ENCODE assay signal across 18 cellular contexts in the genomic region with DNA sequence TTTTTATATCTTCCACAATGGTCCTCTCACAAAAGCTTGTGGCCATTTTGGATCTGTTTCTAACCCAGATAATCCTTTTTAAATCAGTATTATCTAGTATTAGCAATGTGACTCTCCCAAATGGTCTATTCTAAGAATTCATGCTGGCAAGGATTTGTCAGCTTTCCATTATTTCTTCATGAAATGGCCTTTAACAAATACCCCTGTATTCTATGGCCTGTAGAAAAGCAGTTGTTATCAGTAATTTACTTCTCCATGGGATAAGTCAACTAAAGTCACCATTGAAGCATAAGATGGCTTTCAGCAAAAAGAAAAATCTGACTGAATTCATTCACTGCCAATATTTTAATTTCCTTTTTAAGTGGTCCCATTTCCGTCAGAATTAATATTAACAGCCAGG.
DNase-seq lines count a peak whose midpoint lies in the region; FAIRE-seq and TF ChIP-seq lines count a peak whose summit lies in the region.
"Had no signal": no experiment of that assay in that cellular context is flagged by ENCODE, and none has a peak within 500 bp of the region (broad histone marks: within the 10 kb centered on the region; RNA-seq: fewer than 3 reads in every experiment).

No MANE protein-coding gene starts in this region.

- no peak overlapping the region for H3K4me3 ChIP-seq in neural cell (ENCODE audit: low read length)
- H3K4me3 ChIP-seq: BLaER1 treated with 17β-estradiol and CSF1 and Interleukin-3, amounts not matched to agents 10 nM and 100 nM; GM23338 had no signal

- no peaks in the 10 kb centered on the region for H3F3A ChIP-seq in neural cell (ENCODE audit: insufficient read depth, low read length, poor library complexity, severe bottlenecking)

- no peak for TF ChIP-seq RAD21 in neural cell (conservative IDR thresholded peaks at IDR 0.05)

- H4K20me1 ChIP-seq in neural cell (ENCODE audit: insufficient read depth): no peaks in the 10 kb centered on the region
- H4K20me1 ChIP-seq: BLaER1 treated with 17β-estradiol and CSF1 and Interleukin-3, amounts not matched to agents 10 nM and 100 nM had no signal

- H3K9me3 ChIP-seq in neural cell (ENCODE audit: low read length): no peaks in the 10 kb centered on the region
- H3K9me3 ChIP-seq: BE2C; BLaER1 treated with 17β-estradiol and CSF1 and Interleukin-3, amounts not matched to agents 10 nM and 100 nM had no signal

- peak; percentile 62 for TF ChIP-seq EP300 in neural cell (conservative IDR thresholded peaks at IDR 0.05; ENCODE audit: poor library complexity, severe bottlenecking)

- peak; percentile 70 for FAIRE-seq in D721Med (lab: Jason Lieb, UNC)
- FAIRE-seq: GM12891, GM18507 had no signal

- no peak overlapping the region for H3K27ac ChIP-seq in neural cell (ENCODE audit: low read length)
- H3K27ac ChIP-seq: BLaER1 treated with 17β-estradiol and CSF1 and Interleukin-3, amounts not matched to agents 10 nM and 100 nM had no signal

- H3K4me2 ChIP-seq in neural cell (ENCODE audit: low read length): no peak overlapping the region
- H3K4me2 ChIP-seq: BLaER1 treated with 17β-estradiol and CSF1 and Interleukin-3, amounts not matched to agents 10 nM and 100 nM; GM23338 had no signal

- no peaks in the 10 kb centered on the region for H3K9me2 ChIP-seq in neural cell (ENCODE audit: insufficient read depth, low read length)

- no peaks in the 10 kb centered on the region for H3K79me2 ChIP-seq in neural cell (replicated peaks; ENCODE audit: insufficient read depth, low read length)

- H2AFZ ChIP-seq in neural cell (ENCODE audit: low read depth, low read length): no peak overlapping the region
- H2AFZ ChIP-seq: GM23338 had no signal

- H3K9ac ChIP-seq in neural cell (ENCODE audit: low read length): no peak overlapping the region
- H3K9ac ChIP-seq: BLaER1 treated with 17β-estradiol and CSF1 and Interleukin-3, amounts not matched to agents 10 nM and 100 nM had no signal

- DNase-seq in D721Med (ENCODE audit: insufficient read length, low spot score) (no peak), NCI-H146 treated with DMSO at 0.1 percent for 48 hours (lab: John Stamatoyannopoulos, UW; ENCODE audit: unreplicated experiment) (peak; percentile 37), NCI-H2029 treated with DMSO at 0.1 percent for 48 hours (lab: John Stamatoyannopoulos, UW) (no peak), SHP77 treated with DMSO at 0.1 percent for 48 hours (lab: John Stamatoyannopoulos, UW) (no peak), NCI-H1092 (lab: John Stamatoyannopoulos, UW) (no peak)
- DNase-seq: AML-193; BE2C; CD4-positive, alpha-beta T cell; CD8-positive, alpha-beta memory T cell; DMS53; DMS79 treated with DMSO at 0.1 percent for 48 hours; GF-D8; H9 had no signal

- no peak for TF ChIP-seq CTCF in D721Med (IDR thresholded peaks at IDR 0.05; ENCODE audit: insufficient read depth, missing control alignments)
- no peak for TF ChIP-seq CTCF in neural cell (IDR thresholded peaks at IDR 0.05; ENCODE audit: poor library complexity, severe bottlenecking)

- no peaks in the 10 kb centered on the region for H3K36me3 ChIP-seq in neural cell (ENCODE audit: insufficient read depth, low read length)
- H3K36me3 ChIP-seq: BE2C; BLaER1 treated with 17β-estradiol and CSF1 and Interleukin-3, amounts not matched to agents 10 nM and 100 nM had no signal

- no peaks in the 10 kb centered on the region for H3K27me3 ChIP-seq in neural cell (ENCODE audit: insufficient read depth, low read depth, low read length)
- H3K27me3 ChIP-seq: BE2C; BLaER1 treated with 17β-estradiol and CSF1 and Interleukin-3, amounts not matched to agents 10 nM and 100 nM had no signal

TF ChIP-seq in neural cell, 6 proteins besides CTCF, POLR2A, EP300 and RAD21:
- TF ChIP-seq, protein P1, sequence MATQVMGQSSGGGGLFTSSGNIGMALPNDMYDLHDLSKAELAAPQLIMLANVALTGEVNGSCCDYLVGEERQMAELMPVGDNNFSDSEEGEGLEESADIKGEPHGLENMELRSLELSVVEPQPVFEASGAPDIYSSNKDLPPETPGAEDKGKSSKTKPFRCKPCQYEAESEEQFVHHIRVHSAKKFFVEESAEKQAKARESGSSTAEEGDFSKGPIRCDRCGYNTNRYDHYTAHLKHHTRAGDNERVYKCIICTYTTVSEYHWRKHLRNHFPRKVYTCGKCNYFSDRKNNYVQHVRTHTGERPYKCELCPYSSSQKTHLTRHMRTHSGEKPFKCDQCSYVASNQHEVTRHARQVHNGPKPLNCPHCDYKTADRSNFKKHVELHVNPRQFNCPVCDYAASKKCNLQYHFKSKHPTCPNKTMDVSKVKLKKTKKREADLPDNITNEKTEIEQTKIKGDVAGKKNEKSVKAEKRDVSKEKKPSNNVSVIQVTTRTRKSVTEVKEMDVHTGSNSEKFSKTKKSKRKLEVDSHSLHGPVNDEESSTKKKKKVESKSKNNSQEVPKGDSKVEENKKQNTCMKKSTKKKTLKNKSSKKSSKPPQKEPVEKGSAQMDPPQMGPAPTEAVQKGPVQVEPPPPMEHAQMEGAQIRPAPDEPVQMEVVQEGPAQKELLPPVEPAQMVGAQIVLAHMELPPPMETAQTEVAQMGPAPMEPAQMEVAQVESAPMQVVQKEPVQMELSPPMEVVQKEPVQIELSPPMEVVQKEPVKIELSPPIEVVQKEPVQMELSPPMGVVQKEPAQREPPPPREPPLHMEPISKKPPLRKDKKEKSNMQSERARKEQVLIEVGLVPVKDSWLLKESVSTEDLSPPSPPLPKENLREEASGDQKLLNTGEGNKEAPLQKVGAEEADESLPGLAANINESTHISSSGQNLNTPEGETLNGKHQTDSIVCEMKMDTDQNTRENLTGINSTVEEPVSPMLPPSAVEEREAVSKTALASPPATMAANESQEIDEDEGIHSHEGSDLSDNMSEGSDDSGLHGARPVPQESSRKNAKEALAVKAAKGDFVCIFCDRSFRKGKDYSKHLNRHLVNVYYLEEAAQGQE (IDR thresholded peaks at IDR 0.05; ENCODE audit: borderline replicate concordance): peak; percentile 55
- no peak for TF ChIP-seq MXI1 (conservative IDR thresholded peaks at IDR 0.05; ENCODE audit: poor library complexity, severe bottlenecking)
- peak; percentile 78 for TF ChIP-seq POLR2AphosphoS5 (IDR thresholded peaks at IDR 0.05)
